ENCODE assay signal across 8 cellular contexts in the genomic region with DNA sequence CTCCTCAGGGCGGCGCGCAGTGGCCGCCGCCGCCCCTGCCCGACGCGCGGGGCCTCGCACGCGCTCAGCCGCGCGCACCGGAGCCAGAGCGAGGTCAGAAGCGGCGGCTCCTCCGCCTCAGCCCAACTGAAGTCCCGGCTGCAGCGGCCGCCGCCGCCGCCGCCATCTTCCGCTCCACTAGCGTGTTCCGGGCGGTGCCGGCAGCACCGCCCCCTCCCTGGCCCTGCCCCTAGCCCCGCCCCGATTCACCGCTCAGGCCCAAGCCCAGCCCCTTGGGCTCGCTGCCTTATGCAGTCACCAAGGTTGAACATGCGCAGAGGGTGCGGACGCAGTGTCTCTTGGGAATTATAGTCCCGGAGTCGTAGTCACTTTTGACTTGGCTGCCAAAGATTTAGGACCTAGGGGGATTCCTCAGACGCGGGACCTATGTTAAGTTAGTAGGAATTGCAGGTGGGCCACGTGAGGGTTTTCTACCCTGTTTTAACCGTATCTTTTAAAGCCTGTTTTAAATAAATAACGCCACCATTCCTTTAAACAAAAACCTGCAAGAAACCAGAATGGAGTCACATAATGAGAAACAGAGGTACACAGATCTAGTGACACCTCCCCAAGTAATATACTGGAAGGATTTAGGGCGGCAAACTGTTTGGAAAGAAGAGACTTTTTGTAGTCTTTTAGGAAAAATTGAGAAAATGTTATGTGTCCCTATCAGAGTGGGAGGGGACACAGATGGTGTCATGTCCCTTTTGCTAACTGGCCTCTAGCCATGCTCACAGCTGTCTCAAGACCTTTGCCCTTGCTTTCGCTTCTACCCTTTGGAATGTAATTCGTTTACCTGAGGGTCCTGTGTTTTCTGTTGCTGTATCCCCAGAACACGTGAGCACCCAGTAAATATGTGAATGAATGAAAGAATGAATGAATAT. TPM values are rescaled to one million over a fixed set of nuclear protein-coding genes. Genes with fewer than 3 reads are reported as not detected.
DNase-seq lines count a peak whose midpoint lies in the region; ATAC-seq and TF ChIP-seq lines count a peak whose summit lies in the region.

A gene with protein sequence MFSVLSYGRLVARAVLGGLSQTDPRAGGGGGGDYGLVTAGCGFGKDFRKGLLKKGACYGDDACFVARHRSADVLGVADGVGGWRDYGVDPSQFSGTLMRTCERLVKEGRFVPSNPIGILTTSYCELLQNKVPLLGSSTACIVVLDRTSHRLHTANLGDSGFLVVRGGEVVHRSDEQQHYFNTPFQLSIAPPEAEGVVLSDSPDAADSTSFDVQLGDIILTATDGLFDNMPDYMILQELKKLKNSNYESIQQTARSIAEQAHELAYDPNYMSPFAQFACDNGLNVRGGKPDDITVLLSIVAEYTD (minus strand): TSS at position 182 of the 923 bp plus-strand sequence. CDS start 287 bp downstream, outside the sequence.

- peak within 1 kb of the TSS; percentile 91 for H3K4me2 ChIP-seq in fibroblast of lung (ENCODE audit: extremely low read depth, insufficient read depth, low read length)

- H3K4me3 ChIP-seq in fibroblast of lung (replicated peaks in 1 of 4; ENCODE audit: control extremely low read depth in 1 of 4, insufficient read depth in 1 of 4, low read depth in 3 of 4, low read length in 4 of 4), result peak within 1 kb of the TSS; percentile 68 to 95 (median 78)
- H3K4me3 ChIP-seq in naive thymus-derived CD4-positive, alpha-beta T cell (ENCODE audit: low read length), result peak within 1 kb of the TSS; percentile 72

- H3K36me3 ChIP-seq in fibroblast of lung (ENCODE audit: control insufficient read depth, insufficient read depth, low read length), result no peaks in the 10 kb centered on the region
- peaks cover 0 to 7% (median 0%) of the 10 kb centered on the region in 3 experiments for H3K36me3 ChIP-seq in naive thymus-derived CD4-positive, alpha-beta T cell (ENCODE audit: control insufficient read depth in 2 of 3, insufficient read depth in 3 of 3, low read length in 3 of 3)

- peak; percentile 85 for ATAC-seq in activated T-helper 17 cell treated with anti-CD3 and anti-CD28 coated beads, Interleukin-2, amount 50 U/mL, for 72 hours (replicated peaks)
- peak; percentile 98 for ATAC-seq in naive thymus-derived CD4-positive, alpha-beta T cell
- peak; percentile 98 for ATAC-seq in stimulated activated memory B cell treated with anti-CD40 and anti-IgM and Interleukin-4, amounts not matched to agents 10 μg/mL and 1 μg/mL and 100 μg/mL, for 72 hours

- H3K4me1 Mint-ChIP-seq in activated T-helper 17 cell treated with anti-CD3 and anti-CD28 coated beads, Interleukin-2, amount 50 U/mL, for 72 hours, result peaks cover 22% of the 10 kb centered on the region
- H3K4me1 Mint-ChIP-seq in naive thymus-derived CD4-positive, alpha-beta T cell, result peaks cover 53 to 74% (median 67%) of the 10 kb centered on the region in 7 donors
- peaks cover 55% of the 10 kb centered on the region for H3K4me1 Mint-ChIP-seq in stimulated activated memory B cell treated with anti-CD40 and anti-IgM and Interleukin-4, amounts not matched to agents 10 μg/mL and 1 μg/mL and 100 μg/mL, for 72 hours

- TF ChIP-seq CTCF in RWPE1 (conservative IDR thresholded peaks at IDR 0.05; ENCODE audit: low read depth) (no peak), fibroblast of lung (conservative IDR thresholded peaks at IDR 0.05 in 1 of 2, IDR thresholded peaks at IDR 0.05 in 1 of 2; ENCODE audit: low read depth in 1 of 2, low read length in 2 of 2) (no peak)

- H3K27ac Mint-ChIP-seq in activated T-helper 17 cell treated with anti-CD3 and anti-CD28 coated beads, Interleukin-2, amount 50 U/mL, for 72 hours, result peak within 1 kb of the TSS; percentile 92
- H3K27ac Mint-ChIP-seq in naive thymus-derived CD4-positive, alpha-beta T cell, result peak within 1 kb of the TSS; percentile 93 to 97 (median 95)
- peak within 1 kb of the TSS; percentile 95 for H3K27ac Mint-ChIP-seq in stimulated activated memory B cell treated with anti-CD40 and anti-IgM and Interleukin-4, amounts not matched to agents 10 μg/mL and 1 μg/mL and 100 μg/mL, for 72 hours

- no peaks in the 10 kb centered on the region for H3K9me3 Mint-ChIP-seq in activated T-helper 17 cell treated with anti-CD3 and anti-CD28 coated beads, Interleukin-2, amount 50 U/mL, for 72 hours
- no peaks in the 10 kb centered on the region for H3K9me3 Mint-ChIP-seq in naive thymus-derived CD4-positive, alpha-beta T cell
- no peaks in the 10 kb centered on the region for H3K9me3 Mint-ChIP-seq in stimulated activated memory B cell treated with anti-CD40 and anti-IgM and Interleukin-4, amounts not matched to agents 10 μg/mL and 1 μg/mL and 100 μg/mL, for 72 hours

- no peaks in the 10 kb centered on the region for H4K20me1 ChIP-seq in fibroblast of lung (ENCODE audit: control insufficient read depth, extremely low read depth, insufficient read depth, low read length)

- POLR2A ChIA-PET in RWPE1 (lab: Yijun Ruan, JAX; ENCODE audit: low non-redundant PET), result no interaction called here
- POLR2A ChIA-PET in naive thymus-derived CD4-positive, alpha-beta T cell (lab: Charles Lee), result interaction anchor here (3.0 to 3.9 kb wide), 2 partner anchors 10 to 18 kb away, joined by 14 to 32 read pairs; no protein-coding TSS in a partner anchor

- H3K27me3 ChIP-seq in fibroblast of lung (ENCODE audit: control insufficient read depth, insufficient read depth, low read length), result no peaks in the 10 kb centered on the region
- H3K27me3 ChIP-seq in naive thymus-derived CD4-positive, alpha-beta T cell (ENCODE audit: control insufficient read depth in 2 of 2, insufficient read depth in 2 of 2, low read length in 2 of 2), result no peaks in the 10 kb centered on the region

- peaks cover 2% of the 10 kb centered on the region for H3K4me1 ChIP-seq in fibroblast of lung (ENCODE audit: control insufficient read depth, extremely low read depth, insufficient read depth, low read length)
- peaks cover 26 to 55% of the 10 kb centered on the region in 2 donors for H3K4me1 ChIP-seq in naive thymus-derived CD4-positive, alpha-beta T cell (ENCODE audit: control insufficient read depth in 2 of 2, insufficient read depth in 2 of 2, low read length in 2 of 2)

- H3K27me3 Mint-ChIP-seq in activated T-helper 17 cell treated with anti-CD3 and anti-CD28 coated beads, Interleukin-2, amount 50 U/mL, for 72 hours, result no peaks in the 10 kb centered on the region
- H3K27me3 Mint-ChIP-seq in naive thymus-derived CD4-positive, alpha-beta T cell, result no peaks in the 10 kb centered on the region
- no peaks in the 10 kb centered on the region for H3K27me3 Mint-ChIP-seq in stimulated activated memory B cell treated with anti-CD40 and anti-IgM and Interleukin-4, amounts not matched to agents 10 μg/mL and 1 μg/mL and 100 μg/mL, for 72 hours

- peaks cover 39% of the 10 kb centered on the region for H3K36me3 Mint-ChIP-seq in activated T-helper 17 cell treated with anti-CD3 and anti-CD28 coated beads, Interleukin-2, amount 50 U/mL, for 72 hours (ENCODE audit: low read depth)
- H3K36me3 Mint-ChIP-seq in naive thymus-derived CD4-positive, alpha-beta T cell, result peaks cover 0 to 21% (median 0%) of the 10 kb centered on the region in 5 donors
- H3K36me3 Mint-ChIP-seq in stimulated activated memory B cell treated with anti-CD40 and anti-IgM and Interleukin-4, amounts not matched to agents 10 μg/mL and 1 μg/mL and 100 μg/mL, for 72 hours, result peaks cover 5% of the 10 kb centered on the region

- DNase-seq in Daoy (ENCODE audit: low read depth) (peak; percentile 97), GOT3 (lab: John Stamatoyannopoulos, UW) (peak; percentile 67), LoVo (ENCODE audit: low spot score) (peak; percentile 99), RWPE1 (ENCODE audit: low spot score) (peak; percentile 90), fibroblast of lung (ENCODE audit: low read depth in 2 of 2) (peak; percentile 90 to 96)
- peak; percentile 84 to 97 (median 93) for DNase-seq in naive thymus-derived CD4-positive, alpha-beta T cell

- H3K4me3 Mint-ChIP-seq in activated T-helper 17 cell treated with anti-CD3 and anti-CD28 coated beads, Interleukin-2, amount 50 U/mL, for 72 hours, result peak within 1 kb of the TSS; percentile 97
- peak within 1 kb of the TSS; percentile 91 to 97 (median 95) for H3K4me3 Mint-ChIP-seq in naive thymus-derived CD4-positive, alpha-beta T cell
- H3K4me3 Mint-ChIP-seq in stimulated activated memory B cell treated with anti-CD40 and anti-IgM and Interleukin-4, amounts not matched to agents 10 μg/mL and 1 μg/mL and 100 μg/mL, for 72 hours, result peak within 1 kb of the TSS; percentile 91

- peaks cover 32% of the 10 kb centered on the region for H3K79me2 ChIP-seq in fibroblast of lung (ENCODE audit: control insufficient read depth, insufficient read depth, low read length)

- intact Hi-C loops in naive thymus-derived CD4-positive, alpha-beta T cell (cut with micrococcal nuclease), result loop anchor here (1.0 to 10.0 kb wide), 11 partner anchors 8 to 823 kb away; a partner anchor contains a TSS

- CTCF ChIA-PET in RWPE1 (lab: Yijun Ruan, JAX), result no interaction called here
- CTCF ChIA-PET in naive thymus-derived CD4-positive, alpha-beta T cell (lab: Charles Lee), result no interaction called here

- peak within 1 kb of the TSS; percentile 61 for H2AFZ ChIP-seq in fibroblast of lung (ENCODE audit: low read length)

- peak within 1 kb of the TSS; percentile 85 for H3K9ac ChIP-seq in fibroblast of lung (ENCODE audit: insufficient read depth, low read length)

- no peaks in the 10 kb centered on the region for H3K9me3 ChIP-seq in fibroblast of lung (ENCODE audit: control insufficient read depth, insufficient read depth, low read depth, low read length)
- no peaks in the 10 kb centered on the region for H3K9me3 ChIP-seq in naive thymus-derived CD4-positive, alpha-beta T cell (ENCODE audit: control insufficient read depth in 2 of 3, low read length in 3 of 3)

- H3K27ac ChIP-seq in RWPE1, result peak within 1 kb of the TSS; percentile 85
- peak within 1 kb of the TSS; percentile 81 for H3K27ac ChIP-seq in fibroblast of lung (ENCODE audit: insufficient read depth, low read length)
- H3K27ac ChIP-seq in naive thymus-derived CD4-positive, alpha-beta T cell (ENCODE audit: low read depth, low read length), result peak within 1 kb of the TSS; percentile 97

RNA-seq across cellular contexts. Expression of the gene that starts here (rescaled TPM):
- 4.4 and 8.8 TPM in 2 replicates for total RNA-seq in Daoy (2014; rRNA removed; shearing (Covaris generic))
- total RNA-seq in activated T-helper 17 cell treated with anti-CD3 and anti-CD28 coated beads, Interleukin-2, amount 50 U/mL, for 72 hours, result 10 to 100 TPM; 31.4 to 36.7 TPM
- 4.9 and 6.9 TPM in 2 replicates for total RNA-seq in fibroblast of lung
- polyA plus RNA-seq in fibroblast of lung, result 9.4 and 12.5 TPM in 2 replicates
- polyA plus RNA-seq in fibroblast of lung (2012), result 6.5 and 7.9 TPM in 2 replicates
- polyA minus RNA-seq in fibroblast of lung (ENCODE audit: low replicate concordance), result 4.2 and 13.4 TPM in 2 replicates
- 10 to 100 TPM; 36.7 to 43.8 (median 38.8) TPM for total RNA-seq in naive thymus-derived CD4-positive, alpha-beta T cell
- 10 to 100 TPM in 1 of 2 donors, 1 to 10 TPM in 1; 9.7 to 10.7 TPM for polyA plus RNA-seq in naive thymus-derived CD4-positive, alpha-beta T cell

Comparison
In these comparisons a context has a peak if more than half of its experiments do, and no peak if none do; other contexts are left out.
1. Peak in every context shown above with its lines: DNase-seq, ATAC-seq, H3K4me3 ChIP-seq and H3K27ac ChIP-seq.